8 cellular contexts compared by ENCODE assay signal in the genomic region with DNA sequence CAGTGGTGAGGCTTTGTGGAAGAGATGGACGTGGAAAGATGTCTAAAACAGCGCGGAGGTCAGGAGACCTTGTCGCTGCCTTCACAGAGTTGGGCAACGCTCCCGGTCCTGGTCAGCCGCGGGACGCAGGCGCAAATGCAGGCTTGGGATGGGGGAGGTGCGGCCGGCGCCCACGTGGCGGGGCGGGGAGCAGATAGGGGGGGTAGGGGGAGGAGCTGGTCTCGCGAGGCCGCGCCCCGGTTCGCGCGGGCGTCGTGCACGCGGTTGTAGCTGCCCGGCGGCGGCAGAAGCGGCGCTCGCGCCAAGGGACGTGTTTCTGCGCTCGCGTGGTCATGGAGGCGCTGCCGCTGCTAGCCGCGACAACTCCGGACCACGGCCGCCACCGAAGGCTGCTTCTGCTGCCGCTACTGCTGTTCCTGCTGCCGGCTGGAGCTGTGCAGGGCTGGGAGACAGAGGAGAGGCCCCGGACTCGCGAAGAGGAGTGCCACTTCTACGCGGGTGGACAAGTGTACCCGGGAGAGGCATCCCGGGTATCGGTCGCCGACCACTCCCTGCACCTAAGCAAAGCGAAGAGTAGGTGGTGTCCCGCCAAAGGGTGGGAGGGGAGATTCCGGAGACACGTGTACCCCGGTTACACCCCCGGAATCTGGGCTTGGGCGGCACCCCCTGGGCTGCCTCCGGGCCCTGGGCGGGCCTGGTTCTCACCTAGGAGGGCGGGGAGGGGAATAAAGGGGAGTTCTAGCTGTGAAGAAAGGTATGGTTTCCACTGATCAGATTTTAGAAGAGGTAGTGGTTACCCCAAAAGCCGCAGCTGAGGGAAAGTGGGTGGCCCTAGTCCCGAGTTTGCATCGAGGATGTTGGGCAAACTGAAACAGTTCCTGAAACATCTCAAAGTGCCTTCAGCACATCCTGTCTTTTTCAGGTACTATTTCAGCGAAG. TPM values are rescaled to one million over a fixed set of nuclear protein-coding genes. Genes with fewer than 3 reads are reported as not detected.
DNase-seq lines count a peak whose midpoint lies in the region; ATAC-seq and TF ChIP-seq lines count a peak whose summit lies in the region.

A gene (plus strand): TSS at position 255 of the 939 bp plus-strand sequence. CDS start 78 bp downstream, at position 333.

- peak; percentile 85 for DNase-seq in GM13977 (ENCODE audit: low spot score)
- peak; percentile 88 for DNase-seq in NCI-H146 (lab: John Stamatoyannopoulos, UW)
- DNase-seq in T-helper 17 cell = peak; percentile 46 to 63 (median 57)
- DNase-seq in anterior cingulate cortex (lab: John Stamatoyannopoulos, UW) = peak; percentile 3 to 89 (median 77)
- peak; percentile 91 to 96 (median 95) for DNase-seq in right cardiac atrium
- DNase-seq in putamen (ENCODE audit: low spot score) = peak; percentile 86
- peak; percentile 86 to 88 for DNase-seq in uterus

- H3K4me3 Mint-ChIP-seq in T-helper 17 cell = peak within 1 kb of the TSS; percentile 89

- H3K36me3 Mint-ChIP-seq in T-helper 17 cell (ENCODE audit: low read depth) = no peaks in the 10 kb centered on the region

- WGBS in right cardiac atrium = under 1% methylated on average over 73 of the region's 73 CpGs

- peak within 1 kb of the TSS; percentile 34 for H3K27ac Mint-ChIP-seq in T-helper 17 cell

- H3K27me3 Mint-ChIP-seq in T-helper 17 cell = no peaks in the 10 kb centered on the region

- H3K4me3 ChIP-seq in right cardiac atrium (ENCODE audit: low read length) (peak within 1 kb of the TSS; percentile 82), uterus (peak within 1 kb of the TSS; percentile 40 to 45)

- no peak for TF ChIP-seq CTCF in GM13977 (IDR thresholded peaks at IDR 0.05; ENCODE audit: extremely low read depth, insufficient read depth, missing control alignments)
- TF ChIP-seq CTCF in uterus (IDR thresholded peaks at IDR 0.05) = peak in 1 of 4 experiments; percentile 2

- intact Hi-C loops in right cardiac atrium (cut with DNase I) = no loop called here
- intact Hi-C loops in uterus (cut with DNase I; ENCODE audit: low total_unique reads) = no loop called here

- ATAC-seq in HG02852 (IDR thresholded peaks at IDR 0.05; ENCODE audit: unreplicated experiment) = peak; percentile 62
- ATAC-seq in T-helper 17 cell = peak; percentile 86
- peak; percentile 99 for ATAC-seq in right cardiac atrium

- no peaks in the 10 kb centered on the region for H3K36me3 ChIP-seq in uterus

- peak; percentile 30 to 70 for TF ChIP-seq POLR2A in uterus (IDR thresholded peaks at IDR 0.05)

- H3K9me3 ChIP-seq in T-helper 17 cell (ENCODE audit: control insufficient read depth, low read length, poor library complexity, severe bottlenecking) = no peaks in the 10 kb centered on the region
- H3K9me3 ChIP-seq in right cardiac atrium (ENCODE audit: control insufficient read depth, low read length) = no peaks in the 10 kb centered on the region
- no peaks in the 10 kb centered on the region for H3K9me3 ChIP-seq in uterus

- in situ Hi-C loops in GM13977 (cut with MboI; ENCODE audit: low pct_unique_long_range_greater_than_20kb, low sequenced_read_pairs, unreplicated experiment) = no loop called here

- H3K27ac ChIP-seq in right cardiac atrium (ENCODE audit: low read length) (peak within 1 kb of the TSS; percentile 93), uterus (peak within 1 kb of the TSS; percentile 71 to 77)

- H3K4me1 ChIP-seq in right cardiac atrium (ENCODE audit: control insufficient read depth, insufficient read depth, low read length) (no peaks in the 10 kb centered on the region), uterus (no peaks in the 10 kb centered on the region)

- H3K4me1 Mint-ChIP-seq in T-helper 17 cell = peaks cover 10% of the 10 kb centered on the region

- no peaks in the 10 kb centered on the region for H3K27me3 ChIP-seq in right cardiac atrium (ENCODE audit: control insufficient read depth, insufficient read depth)
- no peaks in the 10 kb centered on the region for H3K27me3 ChIP-seq in uterus

RNA-seq across cellular contexts. Expression of the gene that starts here (rescaled TPM):
- 1 to 10 TPM; 9.1 to 9.6 TPM for total RNA-seq in T-helper 17 cell
- 10 to 100 TPM; 71.9 to 83.6 (median 78.0) TPM for total RNA-seq in right cardiac atrium
- polyA plus RNA-seq in right cardiac atrium = 88.4 TPM
- total RNA-seq in uterus = 100 to 1,000 TPM in 2 of 4 donors, 10 to 100 TPM in 2; 39.7 to 151 (median 97.2) TPM

Comparison
In these comparisons a context has a peak if more than half of its experiments do, and no peak if none do; other contexts are left out.
1. Peak in every context shown above with its lines: DNase-seq, ATAC-seq, H3K4me3 ChIP-seq and H3K27ac ChIP-seq.